Comparison of ENCODE assay signal across 14 cellular contexts in the genomic region with DNA sequence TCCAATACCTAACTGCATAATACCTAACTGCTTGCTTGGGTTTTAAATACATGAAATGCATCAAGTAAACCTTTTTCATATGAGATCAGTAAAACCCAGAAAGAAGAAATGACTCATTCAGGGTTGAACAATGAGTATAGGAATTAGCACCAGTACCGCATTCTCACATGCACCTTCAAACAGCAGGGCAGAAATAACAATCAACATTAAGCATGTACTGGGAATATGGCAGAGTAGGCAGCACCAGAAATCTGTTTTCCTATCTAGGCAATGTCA.
DNase-seq lines count a peak whose midpoint lies in the region; ATAC-seq lines count a peak whose summit lies in the region.
"Had no signal": no experiment of that assay in that cellular context is flagged by ENCODE, and none has a peak within 500 bp of the region (broad histone marks: within the 10 kb centered on the region; RNA-seq: fewer than 3 reads in every experiment).

No MANE protein-coding gene starts in this region.

- H3K9me3 Mint-ChIP-seq in T-helper 2 cell treated with Interferon-gamma antibody and Interleukin-4, amounts not matched to agents 5 μg/mL and 100 μg/mL, for 36 hours, result peaks cover 15% of the 10 kb centered on the region

- no peak for DNase-seq in T-helper 2 cell treated with Interferon-gamma antibody and Interleukin-4, amounts not matched to agents 5 μg/mL and 100 μg/mL, for 36 hours (ENCODE audit: low spot score)
- DNase-seq in GM19240 (ENCODE audit: insufficient read length, low spot score) (no peak), NCI-H1417 treated with DMSO at 0.1 percent for 48 hours (lab: John Stamatoyannopoulos, UW) (no peak), NCI-H226 (no peak)
- DNase-seq in stimulated activated CD4-positive, alpha-beta T cell treated with anti-CD3 and anti-CD28 coated beads, Interleukin-4, amount 100 ng/mL, for 1 hour, result no peak
- DNase-seq: activated CD4-positive, alpha-beta T cell treated with anti-CD3 and anti-CD28 coated beads for 1 hour; erythroblast; Kasumi-1; left lung; NCI-H187 had no signal

- no peak overlapping the region for H3K4me3 Mint-ChIP-seq in T-helper 2 cell treated with Interferon-gamma antibody and Interleukin-4, amounts not matched to agents 5 μg/mL and 100 μg/mL, for 36 hours
- H3K4me3 Mint-ChIP-seq: nephron had no signal

- ATAC-seq in GM18870 (IDR thresholded peaks at IDR 0.05; ENCODE audit: unreplicated experiment), result peak; percentile 90
- peak; percentile 71 for ATAC-seq in GM21529 (IDR thresholded peaks at IDR 0.05; ENCODE audit: unreplicated experiment)
- peak; percentile 49 for ATAC-seq in HG03039 (IDR thresholded peaks at IDR 0.05; ENCODE audit: unreplicated experiment)
- ATAC-seq: left lung had no signal

- peak overlapping the region; percentile 13 for H3K27ac Mint-ChIP-seq in T-helper 2 cell treated with Interferon-gamma antibody and Interleukin-4, amounts not matched to agents 5 μg/mL and 100 μg/mL, for 36 hours
- H3K27ac Mint-ChIP-seq: nephron had no signal

- no peaks in the 10 kb centered on the region for H3K36me3 Mint-ChIP-seq in T-helper 2 cell treated with Interferon-gamma antibody and Interleukin-4, amounts not matched to agents 5 μg/mL and 100 μg/mL, for 36 hours (ENCODE audit: low read depth)

- H3K4me1 Mint-ChIP-seq in T-helper 2 cell treated with Interferon-gamma antibody and Interleukin-4, amounts not matched to agents 5 μg/mL and 100 μg/mL, for 36 hours (ENCODE audit: low read depth), result peaks cover 2% of the 10 kb centered on the region
- H3K4me1 Mint-ChIP-seq: nephron had no signal

- H3K27me3 Mint-ChIP-seq in T-helper 2 cell treated with Interferon-gamma antibody and Interleukin-4, amounts not matched to agents 5 μg/mL and 100 μg/mL, for 36 hours (ENCODE audit: low read depth), result no peaks in the 10 kb centered on the region
